Comparison of ENCODE assay signal across 19 cellular contexts in genomic region chr1:230708631-230709580, GRCh38. TPM values are rescaled to one million over a fixed set of nuclear protein-coding genes. Genes with fewer than 3 reads are reported as not detected.
A peak's percentile ranks its signal among the peaks of the same experiment; 100 is the strongest.
DNase-seq lines count a peak whose midpoint lies in the region; ATAC-seq, FAIRE-seq and TF ChIP-seq lines count a peak whose summit lies in the region.
"Had no signal": no experiment of that assay in that cellular context is flagged by ENCODE, and none has a peak within 500 bp of the region (broad histone marks: within the 10 kb centered on the region; RNA-seq: fewer than 3 reads in every experiment).

No MANE protein-coding gene starts in this region.

- H3K4me3 ChIP-seq in A549 = no peak overlapping the region
- H3K4me3 ChIP-seq: cardiac muscle cell, smooth muscle cell had no signal

- peak; percentile 25 to 26; a peak in 4 of 6 replicates for ATAC-seq in A549
- ATAC-seq in left lobe of liver = peak; percentile 44
- no peak for ATAC-seq in SK-N-SH treated with all-trans-retinoic acid at 6 μM for 48 hours
- no peak for ATAC-seq in HG02852 (IDR thresholded peaks at IDR 0.05; ENCODE audit: unreplicated experiment)
- ATAC-seq: activated CD4-positive, alpha-beta T cell treated with anti-CD3 and anti-CD28 coated beads for 36 hours; activated T-helper 17 cell treated with anti-CD3 and anti-CD28 coated beads, Interleukin-2, amount 50 U/mL, for 72 hours; natural killer cell treated with Interleukin-12 subunit alpha and Interleukin-12 subunit beta and Interleukin-15 and Interleukin-18, amount 100 ng/mL, for 72 hours had no signal

- DNase-seq in A549 (ENCODE audit: low read depth in 1 of 2, low spot score in 1 of 2) (peak in 1 of 2 experiments; percentile 33), HuH-7.5 (ENCODE audit: low spot score) (peak; percentile 88), left lobe of liver (ENCODE audit: low spot score) (peak; percentile 95)
- DNase-seq in activated CD8-positive, alpha-beta memory T cell treated with anti-CD3 and anti-CD28 coated beads, Interleukin-2, amount 50 U/mL, for 4 hours = no peak
- no peak for DNase-seq in activated effector memory CD4-positive, alpha-beta T cell treated with Interleukin-2 at 50 U/mL for 16 hours
- DNase-seq: activated CD4-positive, alpha-beta T cell treated with anti-CD3 and anti-CD28 coated beads for 36 hours; erythroblast; NCI-H510A; SW 1271 had no signal

- no peak overlapping the region for H3K27ac ChIP-seq in A549
- H3K27ac ChIP-seq: cardiac muscle cell had no signal

- no peak for FAIRE-seq in A549 (lab: Jason Lieb, UNC)
- FAIRE-seq: GM18507, islet of Langerhans had no signal

- peak overlapping the region in 3 of 5 experiments; percentile 14 to 64 (median 61) for H3K27ac Mint-ChIP-seq in brain
- H3K27ac Mint-ChIP-seq: activated CD4-positive, alpha-beta T cell treated with anti-CD3 and anti-CD28 coated beads for 36 hours; activated T-helper 17 cell treated with anti-CD3 and anti-CD28 coated beads, Interleukin-2, amount 50 U/mL, for 72 hours; natural killer cell treated with Interleukin-12 subunit alpha and Interleukin-12 subunit beta and Interleukin-15 and Interleukin-18, amount 100 ng/mL, for 72 hours had no signal

- no peak for TF ChIP-seq RAD21 in A549 (conservative IDR thresholded peaks at IDR 0.05 in 1 of 2, IDR thresholded peaks at IDR 0.05 in 1 of 2)

- CTCF ChIA-PET in A549 (lab: Yijun Ruan, JAX) = no interaction called here

- POLR2A ChIA-PET in A549 (lab: Yijun Ruan, JAX) = no interaction called here

- TF ChIP-seq POLR2A in A549 (IDR thresholded peaks at IDR 0.05; ENCODE audit: low read length) = no peak

- no peak overlapping the region for H3K4me2 ChIP-seq in A549
- H3K4me2 ChIP-seq: smooth muscle cell had no signal

- TF ChIP-seq CTCF in A549 (IDR thresholded peaks at IDR 0.05) (no peak), brain (conservative IDR thresholded peaks at IDR 0.05) (no peak)

- no peak for TF ChIP-seq EP300 in A549 (IDR thresholded peaks at IDR 0.05)

- peak overlapping the region in 1 of 5 experiments; percentile 55 for H3K4me3 Mint-ChIP-seq in brain
- H3K4me3 Mint-ChIP-seq: activated CD4-positive, alpha-beta T cell treated with anti-CD3 and anti-CD28 coated beads for 36 hours; activated T-helper 17 cell treated with anti-CD3 and anti-CD28 coated beads, Interleukin-2, amount 50 U/mL, for 72 hours; natural killer cell treated with Interleukin-12 subunit alpha and Interleukin-12 subunit beta and Interleukin-15 and Interleukin-18, amount 100 ng/mL, for 72 hours had no signal

- H3K9me3 Mint-ChIP-seq in brain = peaks cover 0 to 2% (median 0%) of the 10 kb centered on the region in 5 experiments
- H3K9me3 Mint-ChIP-seq: activated T-helper 17 cell treated with anti-CD3 and anti-CD28 coated beads, Interleukin-2, amount 50 U/mL, for 72 hours; natural killer cell treated with Interleukin-12 subunit alpha and Interleukin-12 subunit beta and Interleukin-15 and Interleukin-18, amount 100 ng/mL, for 72 hours had no signal

- no peaks in the 10 kb centered on the region for H3K36me3 Mint-ChIP-seq in brain
- H3K36me3 Mint-ChIP-seq: natural killer cell treated with Interleukin-12 subunit alpha and Interleukin-12 subunit beta and Interleukin-15 and Interleukin-18, amount 100 ng/mL, for 72 hours had no signal

- no peaks in the 10 kb centered on the region for H3K9me3 ChIP-seq in A549

- peaks cover 3% of the 10 kb centered on the region for H3K27me3 Mint-ChIP-seq in brain

- WGBS in A549 (ENCODE audit: missing lambda C conversion rate) = 60% methylated on average over 16 of the region's 16 CpGs

- H3K4me1 Mint-ChIP-seq in brain = peaks cover 11% of the 10 kb centered on the region
- H3K4me1 Mint-ChIP-seq: activated CD4-positive, alpha-beta T cell treated with anti-CD3 and anti-CD28 coated beads for 36 hours had no signal

- peaks cover 5% of the 10 kb centered on the region; the same call in 1 of the 3 replicates for H3K4me1 ChIP-seq in A549

TF ChIP-seq in A549, 52 proteins besides CTCF, POLR2A, EP300 and RAD21:
- TF ChIP-seq ZFP36 (IDR thresholded peaks at IDR 0.05; ENCODE audit: borderline replicate concordance, partially characterized antibody) (no peak), RFX5 (IDR thresholded peaks at IDR 0.05) (no peak), CEBPB (IDR thresholded peaks at IDR 0.05) (peak; percentile 66 to 74)

TF ChIP-seq in SK-N-SH treated with all-trans-retinoic acid at 6 μM for 48 hours, 23 proteins besides CTCF, POLR2A, EP300 and RAD21:
- TF ChIP-seq ARNTL (CRISPR knock-in tag; IDR thresholded peaks at IDR 0.05; ENCODE audit: borderline replicate concordance, low read depth) (no peak), ZNF8 (CRISPR knock-in tag; IDR thresholded peaks at IDR 0.05) (no peak), CSDC2 (CRISPR knock-in tag; IDR thresholded peaks at IDR 0.05) (no peak), ESRRG (CRISPR knock-in tag; IDR thresholded peaks at IDR 0.05) (no peak)

RNA-seq across cellular contexts. Expression of gene AGT, which starts 5.0 kb away (rescaled TPM):
- polyA plus RNA-seq in A549 (2011; rRNA removed) (0.18 and 0.32 TPM in 2 replicates), A549 (2017; fragmentation: RNase III; extraction: RNeasy Plus Mini Kit Qiagen cat#74134 plus additional on column Dnase treatment) (0.06 TPM in 1 of 3 replicates, not detected in the others), brain (ENCODE audit: insufficient read depth, low read depth, low replicate concordance) (162 TPM)
- polyA plus RNA-seq in A549 (2012; cell fraction: cytosol; rRNA removed) = 0.03 and 0.04 TPM in 2 replicates
- polyA plus RNA-seq in A549 (2012; cell fraction: nucleus; rRNA removed) = 0.02 and 0.09 TPM in 2 replicates
- polyA minus RNA-seq in A549 (2011; rRNA and poly(A)+ RNA removed) = 0.08 and 0.44 TPM in 2 replicates
- 2,376 TPM for total RNA-seq in left lobe of liver
- total RNA-seq: activated CD4-positive, alpha-beta T cell treated with anti-CD3 and anti-CD28 coated beads for 36 hours; activated T-helper 17 cell treated with anti-CD3 and anti-CD28 coated beads, Interleukin-2, amount 50 U/mL, for 72 hours; M059J; natural killer cell treated with Interleukin-12 subunit alpha and Interleukin-12 subunit beta and Interleukin-15 and Interleukin-18, amount 100 ng/mL, for 72 hours had no signal

RNA-seq across cellular contexts. Expression of gene CAPN9, which starts 38.3 kb away (rescaled TPM):
- polyA plus RNA-seq in A549 (2011; rRNA removed) (not detected in 2 replicates), A549 (2017; fragmentation: RNase III; extraction: RNeasy Plus Mini Kit Qiagen cat#74134 plus additional on column Dnase treatment) (not detected in 3 replicates), brain (ENCODE audit: insufficient read depth, low read depth, low replicate concordance) (2.0 TPM)
- not detected in 2 replicates for polyA plus RNA-seq in A549 (2012; cell fraction: cytosol; rRNA removed)
- polyA plus RNA-seq in A549 (2012; cell fraction: nucleus; rRNA removed) = not detected in 2 replicates
- polyA minus RNA-seq in A549 (2011; rRNA and poly(A)+ RNA removed) = 0.17 TPM in 1 of 2 replicates, not detected in the other
- not detected for total RNA-seq in left lobe of liver
- total RNA-seq: activated CD4-positive, alpha-beta T cell treated with anti-CD3 and anti-CD28 coated beads for 36 hours; activated T-helper 17 cell treated with anti-CD3 and anti-CD28 coated beads, Interleukin-2, amount 50 U/mL, for 72 hours; M059J; natural killer cell treated with Interleukin-12 subunit alpha and Interleukin-12 subunit beta and Interleukin-15 and Interleukin-18, amount 100 ng/mL, for 72 hours; smooth muscle cell had no signal
- polyA plus RNA-seq: smooth muscle cell had no signal

Comparison
In these comparisons a context has a peak if more than half of its experiments do, and no peak if none do; other contexts are left out.
1. ATAC-seq: peak in A549 (2 of 2) and left lobe of liver (single experiment); none in SK-N-SH treated with all-trans-retinoic acid at 6 μM for 48 hours (single experiment) and HG02852 (single experiment).
2. DNase-seq: peak in HuH-7.5 (single experiment) and left lobe of liver (single experiment); none in activated CD8-positive, alpha-beta memory T cell treated with anti-CD3 and anti-CD28 coated beads, Interleukin-2, amount 50 U/mL, for 4 hours (single experiment) and activated effector memory CD4-positive, alpha-beta T cell treated with Interleukin-2 at 50 U/mL for 16 hours (single experiment).
3. RNA of gene AGT, which starts 5.0 kb away (polyA plus RNA-seq): 162 TPM in brain (single experiment); 0.02 to 0.32 TPM in A549; every median in the first group is over 100 times any median in the second.